ENCODE assay signal across 1 cellular context in the genomic region with DNA sequence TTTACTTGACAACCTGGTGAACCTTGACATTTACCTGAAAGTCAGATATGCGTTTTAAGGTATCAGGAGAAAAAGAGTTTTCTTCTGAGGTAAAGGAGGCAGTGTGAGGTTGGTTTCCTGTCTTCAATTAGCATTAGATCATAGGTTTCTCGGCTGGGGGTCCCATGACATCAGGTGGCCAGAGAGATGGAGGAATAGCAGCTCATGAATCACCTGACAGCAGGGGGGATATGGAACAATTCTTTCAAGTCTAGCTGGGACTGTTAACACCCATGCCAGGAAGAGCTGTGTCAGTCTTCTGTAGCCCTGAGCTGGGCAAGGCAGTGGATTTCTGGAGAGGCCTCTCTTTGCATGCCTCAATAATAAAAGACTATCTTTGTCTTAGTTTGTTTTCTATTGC.
A peak's percentile ranks its signal among the peaks of the same experiment; 100 is the strongest.
TF ChIP-seq lines count a peak whose summit lies in the region.

No MANE protein-coding gene starts in this region.

TF ChIP-seq in HEK293, 187 proteins besides CTCF, POLR2A, EP300 and RAD21 (continued from another document and continues in another):
- TF ChIP-seq, protein P1, sequence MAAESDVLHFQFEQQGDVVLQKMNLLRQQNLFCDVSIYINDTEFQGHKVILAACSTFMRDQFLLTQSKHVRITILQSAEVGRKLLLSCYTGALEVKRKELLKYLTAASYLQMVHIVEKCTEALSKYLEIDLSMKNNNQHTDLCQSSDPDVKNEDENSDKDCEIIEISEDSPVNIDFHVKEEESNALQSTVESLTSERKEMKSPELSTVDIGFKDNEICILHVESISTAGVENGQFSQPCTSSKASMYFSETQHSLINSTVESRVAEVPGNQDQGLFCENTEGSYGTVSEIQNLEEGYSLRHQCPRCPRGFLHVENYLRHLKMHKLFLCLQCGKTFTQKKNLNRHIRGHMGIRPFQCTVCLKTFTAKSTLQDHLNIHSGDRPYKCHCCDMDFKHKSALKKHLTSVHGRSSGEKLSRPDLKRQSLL (tag by site-specific recombination; IDR thresholded peaks at IDR 0.05), result no peak
- TF ChIP-seq ZBTB8A (tag by site-specific recombination; IDR thresholded peaks at IDR 0.05) (no peak), YY1 (tag by site-specific recombination; IDR thresholded peaks at IDR 0.05) (no peak), ZSCAN30 (tag by site-specific recombination; IDR thresholded peaks at IDR 0.05) (no peak), ZXDB (tag by site-specific recombination; IDR thresholded peaks at IDR 0.05) (no peak), ZNF184 (tag by site-specific recombination; IDR thresholded peaks at IDR 0.05) (no peak), ZNF830 (tag by site-specific recombination; IDR thresholded peaks at IDR 0.05; ENCODE audit: low read depth) (no peak), ZNF600 (tag by site-specific recombination; IDR thresholded peaks at IDR 0.05) (peak; percentile 60), ZNF626 (tag by site-specific recombination; IDR thresholded peaks at IDR 0.05) (no peak), ZNF501 (tag by site-specific recombination; IDR thresholded peaks at IDR 0.05) (no peak), ZNF629 (tag by site-specific recombination; IDR thresholded peaks at IDR 0.05) (peak; percentile 93), ZNF37A (tag by site-specific recombination; IDR thresholded peaks at IDR 0.05) (no peak), ZNF341 (tag by site-specific recombination; IDR thresholded peaks at IDR 0.05; ENCODE audit: low read depth) (0 out of 2 replicates have a peak, but pooled peaks have one; percentile 45), IKZF3 (tag by site-specific recombination; IDR thresholded peaks at IDR 0.05) (peak; percentile 59; the same call in 1 of the 2 replicates), ZNF596 (tag by site-specific recombination; IDR thresholded peaks at IDR 0.05) (no peak), ZEB2 (tag by site-specific recombination; IDR thresholded peaks at IDR 0.05) (no peak), ZNF302 (tag by site-specific recombination; IDR thresholded peaks at IDR 0.05; ENCODE audit: low read depth) (no peak), KLF7 (tag by site-specific recombination; IDR thresholded peaks at IDR 0.05; ENCODE audit: borderline replicate concordance) (no peak), ZNF223 (tag by site-specific recombination; IDR thresholded peaks at IDR 0.05) (no peak), WT1 (tag by site-specific recombination; IDR thresholded peaks at IDR 0.05) (no peak), ZNF701 (tag by site-specific recombination; IDR thresholded peaks at IDR 0.05) (no peak), ZFP69B (tag by site-specific recombination; IDR thresholded peaks at IDR 0.05) (no peak), ZFHX2 (tag by site-specific recombination; conservative IDR thresholded peaks at IDR 0.05) (no peak), ZNF548 (tag by site-specific recombination; IDR thresholded peaks at IDR 0.05) (no peak), ZNF664 (tag by site-specific recombination; IDR thresholded peaks at IDR 0.05) (no peak), ZNF510 (tag by site-specific recombination; IDR thresholded peaks at IDR 0.05; ENCODE audit: insufficient replicate concordance) (no peak), SALL2 (tag by site-specific recombination; IDR thresholded peaks at IDR 0.05; ENCODE audit: borderline replicate concordance) (no peak), GLIS1 (tag by site-specific recombination; IDR thresholded peaks at IDR 0.05) (peak; percentile 98), HOXC10 (CRISPR knock-in tag; IDR thresholded peaks at IDR 0.05) (no peak), ZNF654 (tag by site-specific recombination; IDR thresholded peaks at IDR 0.05; ENCODE audit: low read depth) (no peak), ZNF146 (tag by site-specific recombination; IDR thresholded peaks at IDR 0.05) (0 out of 2 replicates have a peak, but pooled peaks have one; percentile 3), ZFP41 (tag by site-specific recombination; IDR thresholded peaks at IDR 0.05; ENCODE audit: borderline replicate concordance) (no peak), ZNF366 (tag by site-specific recombination; conservative IDR thresholded peaks at IDR 0.05) (peak; percentile 82), ZNF114 (tag by site-specific recombination; IDR thresholded peaks at IDR 0.05) (no peak), YY2 (tag by site-specific recombination; IDR thresholded peaks at IDR 0.05) (no peak), ZSCAN23 (tag by site-specific recombination; IDR thresholded peaks at IDR 0.05) (no peak), ZNF266 (tag by site-specific recombination; IDR thresholded peaks at IDR 0.05; ENCODE audit: low read depth) (no peak), ZNF530 (tag by site-specific recombination; IDR thresholded peaks at IDR 0.05; ENCODE audit: low read depth) (no peak), ZNF394 (tag by site-specific recombination; IDR thresholded peaks at IDR 0.05; ENCODE audit: borderline replicate concordance) (peak; percentile 46; the same call in 1 of the 2 replicates), ZNF433 (tag by site-specific recombination; IDR thresholded peaks at IDR 0.05; ENCODE audit: low read depth) (no peak), ZNF23 (tag by site-specific recombination; IDR thresholded peaks at IDR 0.05; ENCODE audit: borderline replicate concordance) (no peak)
- TF ChIP-seq, protein P2, sequence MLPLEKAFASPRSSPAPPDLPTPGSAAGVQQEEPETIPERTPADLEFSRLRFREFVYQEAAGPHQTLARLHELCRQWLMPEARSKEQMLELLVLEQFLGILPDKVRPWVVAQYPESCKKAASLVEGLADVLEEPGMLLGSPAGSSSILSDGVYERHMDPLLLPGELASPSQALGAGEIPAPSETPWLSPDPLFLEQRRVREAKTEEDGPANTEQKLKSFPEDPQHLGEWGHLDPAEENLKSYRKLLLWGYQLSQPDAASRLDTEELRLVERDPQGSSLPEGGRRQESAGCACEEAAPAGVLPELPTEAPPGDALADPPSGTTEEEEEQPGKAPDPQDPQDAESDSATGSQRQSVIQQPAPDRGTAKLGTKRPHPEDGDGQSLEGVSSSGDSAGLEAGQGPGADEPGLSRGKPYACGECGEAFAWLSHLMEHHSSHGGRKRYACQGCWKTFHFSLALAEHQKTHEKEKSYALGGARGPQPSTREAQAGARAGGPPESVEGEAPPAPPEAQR (tag by site-specific recombination; IDR thresholded peaks at IDR 0.05), result no peak
- TF ChIP-seq, protein P3, sequence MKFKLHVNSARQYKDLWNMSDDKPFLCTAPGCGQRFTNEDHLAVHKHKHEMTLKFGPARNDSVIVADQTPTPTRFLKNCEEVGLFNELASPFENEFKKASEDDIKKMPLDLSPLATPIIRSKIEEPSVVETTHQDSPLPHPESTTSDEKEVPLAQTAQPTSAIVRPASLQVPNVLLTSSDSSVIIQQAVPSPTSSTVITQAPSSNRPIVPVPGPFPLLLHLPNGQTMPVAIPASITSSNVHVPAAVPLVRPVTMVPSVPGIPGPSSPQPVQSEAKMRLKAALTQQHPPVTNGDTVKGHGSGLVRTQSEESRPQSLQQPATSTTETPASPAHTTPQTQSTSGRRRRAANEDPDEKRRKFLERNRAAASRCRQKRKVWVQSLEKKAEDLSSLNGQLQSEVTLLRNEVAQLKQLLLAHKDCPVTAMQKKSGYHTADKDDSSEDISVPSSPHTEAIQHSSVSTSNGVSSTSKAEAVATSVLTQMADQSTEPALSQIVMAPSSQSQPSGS (tag by site-specific recombination; IDR thresholded peaks at IDR 0.05; ENCODE audit: low read depth), result peak; percentile 82
- TF ChIP-seq, protein P4, sequence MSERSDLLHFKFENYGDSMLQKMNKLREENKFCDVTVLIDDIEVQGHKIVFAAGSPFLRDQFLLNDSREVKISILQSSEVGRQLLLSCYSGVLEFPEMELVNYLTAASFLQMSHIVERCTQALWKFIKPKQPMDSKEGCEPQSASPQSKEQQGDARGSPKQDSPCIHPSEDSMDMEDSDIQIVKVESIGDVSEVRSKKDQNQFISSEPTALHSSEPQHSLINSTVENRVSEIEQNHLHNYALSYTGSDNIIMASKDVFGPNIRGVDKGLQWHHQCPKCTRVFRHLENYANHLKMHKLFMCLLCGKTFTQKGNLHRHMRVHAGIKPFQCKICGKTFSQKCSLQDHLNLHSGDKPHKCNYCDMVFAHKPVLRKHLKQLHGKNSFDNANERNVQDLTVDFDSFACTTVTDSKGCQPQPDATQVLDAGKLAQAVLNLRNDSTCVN (tag by site-specific recombination; optimal IDR thresholded peaks at IDR 0.05), result no peak
- TF ChIP-seq, protein P5, sequence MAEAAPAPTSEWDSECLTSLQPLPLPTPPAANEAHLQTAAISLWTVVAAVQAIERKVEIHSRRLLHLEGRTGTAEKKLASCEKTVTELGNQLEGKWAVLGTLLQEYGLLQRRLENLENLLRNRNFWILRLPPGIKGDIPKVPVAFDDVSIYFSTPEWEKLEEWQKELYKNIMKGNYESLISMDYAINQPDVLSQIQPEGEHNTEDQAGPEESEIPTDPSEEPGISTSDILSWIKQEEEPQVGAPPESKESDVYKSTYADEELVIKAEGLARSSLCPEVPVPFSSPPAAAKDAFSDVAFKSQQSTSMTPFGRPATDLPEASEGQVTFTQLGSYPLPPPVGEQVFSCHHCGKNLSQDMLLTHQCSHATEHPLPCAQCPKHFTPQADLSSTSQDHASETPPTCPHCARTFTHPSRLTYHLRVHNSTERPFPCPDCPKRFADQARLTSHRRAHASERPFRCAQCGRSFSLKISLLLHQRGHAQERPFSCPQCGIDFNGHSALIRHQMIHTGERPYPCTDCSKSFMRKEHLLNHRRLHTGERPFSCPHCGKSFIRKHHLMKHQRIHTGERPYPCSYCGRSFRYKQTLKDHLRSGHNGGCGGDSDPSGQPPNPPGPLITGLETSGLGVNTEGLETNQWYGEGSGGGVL (tag by site-specific recombination; IDR thresholded peaks at IDR 0.05), result no peak
- TF ChIP-seq, protein P6, sequence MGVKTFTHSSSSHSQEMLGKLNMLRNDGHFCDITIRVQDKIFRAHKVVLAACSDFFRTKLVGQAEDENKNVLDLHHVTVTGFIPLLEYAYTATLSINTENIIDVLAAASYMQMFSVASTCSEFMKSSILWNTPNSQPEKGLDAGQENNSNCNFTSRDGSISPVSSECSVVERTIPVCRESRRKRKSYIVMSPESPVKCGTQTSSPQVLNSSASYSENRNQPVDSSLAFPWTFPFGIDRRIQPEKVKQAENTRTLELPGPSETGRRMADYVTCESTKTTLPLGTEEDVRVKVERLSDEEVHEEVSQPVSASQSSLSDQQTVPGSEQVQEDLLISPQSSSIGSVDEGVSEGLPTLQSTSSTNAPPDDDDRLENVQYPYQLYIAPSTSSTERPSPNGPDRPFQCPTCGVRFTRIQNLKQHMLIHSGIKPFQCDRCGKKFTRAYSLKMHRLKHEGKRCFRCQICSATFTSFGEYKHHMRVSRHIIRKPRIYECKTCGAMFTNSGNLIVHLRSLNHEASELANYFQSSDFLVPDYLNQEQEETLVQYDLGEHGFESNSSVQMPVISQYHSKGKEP (tag by site-specific recombination; IDR thresholded peaks at IDR 0.05), result no peak
- TF ChIP-seq, protein P7, sequence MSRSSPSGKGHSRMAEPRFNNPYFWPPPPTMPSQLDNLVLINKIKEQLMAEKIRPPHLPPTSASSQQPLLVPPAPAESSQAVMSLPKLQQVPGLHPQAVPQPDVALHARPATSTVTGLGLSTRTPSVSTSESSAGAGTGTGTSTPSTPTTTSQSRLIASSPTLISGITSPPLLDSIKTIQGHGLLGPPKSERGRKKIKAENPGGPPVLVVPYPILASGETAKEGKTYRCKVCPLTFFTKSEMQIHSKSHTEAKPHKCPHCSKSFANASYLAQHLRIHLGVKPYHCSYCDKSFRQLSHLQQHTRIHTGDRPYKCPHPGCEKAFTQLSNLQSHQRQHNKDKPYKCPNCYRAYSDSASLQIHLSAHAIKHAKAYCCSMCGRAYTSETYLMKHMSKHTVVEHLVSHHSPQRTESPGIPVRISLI (tag by site-specific recombination; IDR thresholded peaks at IDR 0.05), result no peak
- TF ChIP-seq, protein P8, sequence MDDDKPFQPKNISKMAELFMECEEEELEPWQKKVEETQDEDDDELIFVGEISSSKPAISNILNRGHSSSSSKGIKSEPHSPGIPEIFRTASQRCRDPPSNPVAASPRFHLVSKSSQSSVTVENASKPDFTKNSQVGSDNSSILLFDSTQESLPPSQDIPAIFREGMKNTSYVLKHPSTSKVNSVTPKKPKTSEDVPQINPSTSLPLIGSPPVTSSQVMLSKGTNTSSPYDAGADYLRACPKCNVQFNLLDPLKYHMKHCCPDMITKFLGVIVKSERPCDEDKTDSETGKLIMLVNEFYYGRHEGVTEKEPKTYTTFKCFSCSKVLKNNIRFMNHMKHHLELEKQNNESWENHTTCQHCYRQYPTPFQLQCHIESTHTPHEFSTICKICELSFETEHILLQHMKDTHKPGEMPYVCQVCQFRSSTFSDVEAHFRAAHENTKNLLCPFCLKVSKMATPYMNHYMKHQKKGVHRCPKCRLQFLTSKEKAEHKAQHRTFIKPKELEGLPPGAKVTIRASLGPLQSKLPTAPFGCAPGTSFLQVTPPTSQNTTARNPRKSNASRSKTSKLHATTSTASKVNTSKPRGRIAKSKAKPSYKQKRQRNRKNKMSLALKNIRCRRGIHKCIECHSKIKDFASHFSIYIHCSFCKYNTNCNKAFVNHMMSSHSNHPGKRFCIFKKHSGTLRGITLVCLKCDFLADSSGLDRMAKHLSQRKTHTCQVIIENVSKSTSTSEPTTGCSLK (tag by site-specific recombination; IDR thresholded peaks at IDR 0.05), result no peak
- TF ChIP-seq, protein P9, sequence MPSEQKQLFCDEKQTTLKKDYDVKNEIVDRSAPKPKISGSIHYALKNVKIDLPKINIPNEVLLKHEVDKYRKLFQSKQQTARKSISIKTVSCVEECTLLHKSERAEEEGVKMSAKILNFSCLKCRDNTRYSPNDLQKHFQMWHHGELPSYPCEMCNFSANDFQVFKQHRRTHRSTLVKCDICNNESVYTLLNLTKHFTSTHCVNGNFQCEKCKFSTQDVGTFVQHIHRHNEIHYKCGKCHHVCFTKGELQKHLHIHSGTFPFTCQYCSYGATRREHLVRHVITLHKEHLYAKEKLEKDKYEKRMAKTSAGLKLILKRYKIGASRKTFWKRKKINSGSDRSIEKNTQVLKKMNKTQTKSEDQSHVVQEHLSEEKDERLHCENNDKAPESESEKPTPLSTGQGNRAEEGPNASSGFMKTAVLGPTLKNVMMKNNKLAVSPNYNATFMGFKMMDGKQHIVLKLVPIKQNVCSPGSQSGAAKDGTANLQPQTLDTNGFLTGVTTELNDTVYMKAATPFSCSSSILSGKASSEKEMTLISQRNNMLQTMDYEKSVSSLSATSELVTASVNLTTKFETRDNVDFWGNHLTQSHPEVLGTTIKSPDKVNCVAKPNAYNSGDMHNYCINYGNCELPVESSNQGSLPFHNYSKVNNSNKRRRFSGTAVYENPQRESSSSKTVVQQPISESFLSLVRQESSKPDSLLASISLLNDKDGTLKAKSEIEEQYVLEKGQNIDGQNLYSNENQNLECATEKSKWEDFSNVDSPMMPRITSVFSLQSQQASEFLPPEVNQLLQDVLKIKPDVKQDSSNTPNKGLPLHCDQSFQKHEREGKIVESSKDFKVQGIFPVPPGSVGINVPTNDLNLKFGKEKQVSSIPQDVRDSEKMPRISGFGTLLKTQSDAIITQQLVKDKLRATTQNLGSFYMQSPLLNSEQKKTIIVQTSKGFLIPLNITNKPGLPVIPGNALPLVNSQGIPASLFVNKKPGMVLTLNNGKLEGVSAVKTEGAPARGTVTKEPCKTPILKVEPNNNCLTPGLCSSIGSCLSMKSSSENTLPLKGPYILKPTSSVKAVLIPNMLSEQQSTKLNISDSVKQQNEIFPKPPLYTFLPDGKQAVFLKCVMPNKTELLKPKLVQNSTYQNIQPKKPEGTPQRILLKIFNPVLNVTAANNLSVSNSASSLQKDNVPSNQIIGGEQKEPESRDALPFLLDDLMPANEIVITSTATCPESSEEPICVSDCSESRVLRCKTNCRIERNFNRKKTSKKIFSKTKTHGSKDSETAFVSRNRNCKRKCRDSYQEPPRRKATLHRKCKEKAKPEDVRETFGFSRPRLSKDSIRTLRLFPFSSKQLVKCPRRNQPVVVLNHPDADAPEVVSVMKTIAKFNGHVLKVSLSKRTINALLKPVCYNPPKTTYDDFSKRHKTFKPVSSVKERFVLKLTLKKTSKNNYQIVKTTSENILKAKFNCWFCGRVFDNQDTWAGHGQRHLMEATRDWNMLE (tag by site-specific recombination; conservative IDR thresholded peaks at IDR 0.05; ENCODE audit: low read depth), result no peak; the same call in 1 of the 2 replicates
